In genomic region chr7:159145544-159145891, GRCh38 we compare ENCODE assay signal across 11 cellular contexts. TPM values are rescaled to one million over a fixed set of nuclear protein-coding genes. Genes with fewer than 3 reads are reported as not detected.
DNase-seq lines count a peak whose midpoint lies in the region; ATAC-seq and TF ChIP-seq lines count a peak whose summit lies in the region.
"Had no signal": no experiment of that assay in that cellular context is flagged by ENCODE, and none has a peak within 500 bp of the region (broad histone marks: within the 10 kb centered on the region; RNA-seq: fewer than 3 reads in every experiment).

No MANE protein-coding gene starts in this region.

- H3K4me1 ChIP-seq in DND-41 (ENCODE audit: insufficient read depth, low read length) (peaks cover 35% of the 10 kb centered on the region), iPS-20b (ENCODE audit: insufficient read depth, low read length) (peaks cover 33% of the 10 kb centered on the region; the same call in 1 of the 2 replicates), gastrocnemius medialis (peaks cover 10 to 11% of the 10 kb centered on the region in 2 donors)

- H3K4me3 ChIP-seq in DND-41 (ENCODE audit: low read depth in 1 of 2, low read length in 2 of 2) (peak overlapping the region in 1 of 2 experiments; percentile 42; a peak in 1 of 4 replicates), iPS-20b (ENCODE audit: low read length) (peak overlapping the region; percentile 64; the same call in 1 of the 2 replicates), gastrocnemius medialis (peak overlapping the region; percentile 63 to 71 (median 65))

- peaks cover 4% of the 10 kb centered on the region; the same call in 1 of the 2 replicates for H4K20me1 ChIP-seq in DND-41 (ENCODE audit: insufficient read depth, low read length)

- POLR2A ChIA-PET in WTC11 (lab: Charles Lee) = interaction anchor here (0.7 kb wide), 1 partner anchor 119 kb away, joined by 3 read pairs; no protein-coding TSS in a partner anchor

- no peak overlapping the region for H3K27ac ChIP-seq in DND-41 (ENCODE audit: low read length)
- H3K27ac ChIP-seq in iPS-20b (ENCODE audit: low read length) = no peak overlapping the region
- no peak overlapping the region for H3K27ac ChIP-seq in gastrocnemius medialis

- peaks cover 32% of the 10 kb centered on the region for H3K27me3 Mint-ChIP-seq in WTC11 (ENCODE audit: low read depth)

- no peak for TF ChIP-seq POLR2A in gastrocnemius medialis (IDR thresholded peaks at IDR 0.05)

- H3K36me3 ChIP-seq in DND-41 (ENCODE audit: insufficient read depth, low read length) = peaks cover 23% of the 10 kb centered on the region
- no peaks in the 10 kb centered on the region for H3K36me3 ChIP-seq in iPS-20b (ENCODE audit: insufficient read depth, low read depth, low read length)
- H3K36me3 ChIP-seq in gastrocnemius medialis = no peaks in the 10 kb centered on the region

- H3K36me3 Mint-ChIP-seq in WTC11 = peaks cover 1% of the 10 kb centered on the region; the same call in 1 of the 2 replicates

- H2AFZ ChIP-seq in DND-41 (ENCODE audit: low read depth, low read length) = 0 out of 2 replicates have a peak overlapping the region, but pooled peaks have one; percentile 74

- in situ Hi-C loops in gastrocnemius medialis (cut with MboI; ENCODE audit: low sequenced_read_pairs in 4 of 4) = no loop called here

- ATAC-seq in DND-41 (ENCODE audit: insufficient read depth, low read depth) (no peak; the same call in 2 of the 3 replicates), WTC11 (no peak), gastrocnemius medialis (no peak), GM21447 (IDR thresholded peaks at IDR 0.05; ENCODE audit: unreplicated experiment) (no peak)

- H3K9ac ChIP-seq in DND-41 (ENCODE audit: low read depth, low read length) (peak overlapping the region; percentile 43; the same call in 1 of the 2 replicates), iPS-20b (ENCODE audit: low read depth, low read length) (no peak overlapping the region)

- no peaks in the 10 kb centered on the region for H3K9me3 Mint-ChIP-seq in WTC11
- H3K9me3 Mint-ChIP-seq: dendritic cell treated with granulocyte-macrophage colony-stimulating factor and Interleukin-4, amounts not matched to agents 40 ng/mL and 50 ng/mL, for 4 days had no signal

- CTCF ChIA-PET in WTC11 (lab: Charles Lee) = no interaction called here

- H3K79me2 ChIP-seq in DND-41 (ENCODE audit: insufficient read depth, low read length) = peaks cover 40% of the 10 kb centered on the region

- H3K9me3 ChIP-seq in DND-41 (ENCODE audit: insufficient read depth, low read length, severe bottlenecking) (no peaks in the 10 kb centered on the region), iPS-20b (ENCODE audit: insufficient read depth, low read depth, low read length) (no peaks in the 10 kb centered on the region), gastrocnemius medialis (no peaks in the 10 kb centered on the region)

- no peaks in the 10 kb centered on the region for H3K27me3 ChIP-seq in DND-41 (ENCODE audit: insufficient read depth, low read length, poor library complexity)
- peaks cover 55% of the 10 kb centered on the region for H3K27me3 ChIP-seq in iPS-20b (ENCODE audit: insufficient read depth, low read length)
- peaks cover 0 to 16% (median 7%) of the 10 kb centered on the region in 3 donors for H3K27me3 ChIP-seq in gastrocnemius medialis

- no peak overlapping the region for H3K27ac Mint-ChIP-seq in WTC11
- H3K27ac Mint-ChIP-seq: dendritic cell treated with granulocyte-macrophage colony-stimulating factor and Interleukin-4, amounts not matched to agents 40 ng/mL and 50 ng/mL, for 4 days had no signal

- intact Hi-C loops in gastrocnemius medialis (cut with DNase I; ENCODE audit: low total_unique reads) = no loop called here

- TF ChIP-seq CTCF in DND-41 (IDR thresholded peaks at IDR 0.05; ENCODE audit: borderline replicate concordance, extremely low read depth, low read length, poor library complexity, severe bottlenecking) = no peak
- TF ChIP-seq CTCF in WTC11 (IDR thresholded peaks at IDR 0.05) = no peak
- TF ChIP-seq CTCF in gastrocnemius medialis (IDR thresholded peaks at IDR 0.05 in 4 of 5, conservative IDR thresholded peaks at IDR 0.05 in 1 of 5) = no peak

- peak overlapping the region; percentile 82 for H3K4me3 Mint-ChIP-seq in WTC11
- H3K4me3 Mint-ChIP-seq: dendritic cell treated with granulocyte-macrophage colony-stimulating factor and Interleukin-4, amounts not matched to agents 40 ng/mL and 50 ng/mL, for 4 days had no signal

- H3K4me1 Mint-ChIP-seq in WTC11 = peaks cover 33% of the 10 kb centered on the region

- no peak for DNase-seq in DND-41
- no peak for DNase-seq in WTC11 (ENCODE audit: low spot score)
- no peak for DNase-seq in gastrocnemius medialis
- DNase-seq in NCI-H345 (lab: John Stamatoyannopoulos, UW) = no peak
- DNase-seq in A172 (ENCODE audit: low spot score) = no peak
- DNase-seq in NCI-H128 (lab: John Stamatoyannopoulos, UW; ENCODE audit: unreplicated experiment) = no peak
- DNase-seq: DMS153 had no signal

- H3K4me2 ChIP-seq in DND-41 (ENCODE audit: insufficient read depth, low read length) = peak overlapping the region; percentile 76; the same call in 1 of the 2 replicates

TF ChIP-seq in WTC11, 78 proteins besides CTCF, POLR2A, EP300 and RAD21:
- TF ChIP-seq GRHL2 (CRISPR knock-in tag; IDR thresholded peaks at IDR 0.05; ENCODE audit: insufficient replicate concordance, severe bottlenecking) (no peak), ERG (CRISPR knock-in tag; IDR thresholded peaks at IDR 0.05) (no peak), ZMAT4 (CRISPR knock-in tag; IDR thresholded peaks at IDR 0.05) (no peak)

RNA-seq across cellular contexts. Expression of gene VIPR2, which starts 0.9 kb away (rescaled TPM):
- total RNA-seq in WTC11 (2021) = 7.5 to 7.8 TPM (median 7.6 TPM) in 3 replicates
- 1 to 10 TPM in 2 of 4 donors, under 1 TPM in 2; 0.39 to 2.2 (median 0.80) TPM for total RNA-seq in gastrocnemius medialis
- total RNA-seq in A172 (2014; rRNA removed; shearing (Covaris generic)) = 0.12 TPM in 1 of 2 replicates, not detected in the other
- total RNA-seq: MCF 10A had no signal
